In genomic region chr22:50519151-50519550, GRCh38 we compare ENCODE assay signal across 1 cellular context.
TF ChIP-seq lines count a peak whose summit lies in the region.

No MANE protein-coding gene starts in this region.

TF ChIP-seq in SK-N-SH, 30 proteins besides CTCF, POLR2A, EP300 and RAD21 (continued from another document):
- TF ChIP-seq NFIC (IDR thresholded peaks at IDR 0.05; ENCODE audit: borderline replicate concordance): no peak
- TF ChIP-seq EZH2phosphoT487 (IDR thresholded peaks at IDR 0.05; ENCODE audit: borderline replicate concordance, low read depth): no peak
- TF ChIP-seq GABPA (IDR thresholded peaks at IDR 0.05; ENCODE audit: low read depth): no peak
- no peak for TF ChIP-seq FOXJ3 (CRISPR knock-in tag; IDR thresholded peaks at IDR 0.05)
